2 cellular contexts compared by ENCODE assay signal in genomic region chr2:204268458-204268857, GRCh38.
TF ChIP-seq lines count a peak whose summit lies in the region.

No MANE protein-coding gene starts in this region.

TF ChIP-seq in GM23338, 12 proteins besides CTCF, POLR2A, EP300 and RAD21 (continued from another document):
- TF ChIP-seq NANOG (IDR thresholded peaks at IDR 0.05; ENCODE audit: borderline replicate concordance): no peak
- TF ChIP-seq JUNB (IDR thresholded peaks at IDR 0.05; ENCODE audit: unreplicated experiment): no peak
- no peak for TF ChIP-seq ZNF462 (CRISPR knock-in tag; IDR thresholded peaks at IDR 0.05)
- no peak for TF ChIP-seq CREB1 (CRISPR knock-in tag; IDR thresholded peaks at IDR 0.05; ENCODE audit: low read depth)
- no peak for TF ChIP-seq REST (IDR thresholded peaks at IDR 0.05; ENCODE audit: unreplicated experiment)
- no peak for TF ChIP-seq ZNF331 (CRISPR knock-in tag; IDR thresholded peaks at IDR 0.05; ENCODE audit: low read depth)
- no peak for TF ChIP-seq POLR2AphosphoS5 (IDR thresholded peaks at IDR 0.05; ENCODE audit: low read depth)
- TF ChIP-seq EZH2 (IDR thresholded peaks at IDR 0.05; ENCODE audit: low read depth, unreplicated experiment): no peak
- TF ChIP-seq ETS1 (IDR thresholded peaks at IDR 0.05): no peak
- no peak for TF ChIP-seq ZNF114 (CRISPR knock-in tag; IDR thresholded peaks at IDR 0.05)
- TF ChIP-seq STAT1 (IDR thresholded peaks at IDR 0.05; ENCODE audit: unreplicated experiment): no peak

TF ChIP-seq in H1, 55 proteins besides CTCF, POLR2A, EP300 and RAD21:
- TF ChIP-seq JUND (IDR thresholded peaks at IDR 0.05; ENCODE audit: low read length) (0 out of 2 replicates have a peak, but pooled peaks have one; percentile 11), CHD2 (IDR thresholded peaks at IDR 0.05; ENCODE audit: low read length) (no peak)
